Comparison of ENCODE assay signal across 11 cellular contexts in genomic region chr4:31088600-31089230, GRCh38.
A peak's percentile ranks its signal among the peaks of the same experiment; 100 is the strongest.
DNase-seq lines count a peak whose midpoint lies in the region; ATAC-seq and TF ChIP-seq lines count a peak whose summit lies in the region.
"Had no signal": no experiment of that assay in that cellular context is flagged by ENCODE, and none has a peak within 500 bp of the region (broad histone marks: within the 10 kb centered on the region; RNA-seq: fewer than 3 reads in every experiment).

No MANE protein-coding gene starts in this region.

- no peak overlapping the region for H3K4me3 Mint-ChIP-seq in CD8-positive, alpha-beta T cell
- no peak overlapping the region for H3K4me3 Mint-ChIP-seq in effector memory CD8-positive, alpha-beta T cell
- H3K4me3 Mint-ChIP-seq: activated T-cell treated with anti-CD3 and anti-CD28 coated beads, Interleukin-2, amount 50 U/mL, for 72 hours; WTC11 had no signal

- H3K27ac Mint-ChIP-seq in CD8-positive, alpha-beta T cell = no peak overlapping the region
- H3K27ac Mint-ChIP-seq in effector memory CD8-positive, alpha-beta T cell = no peak overlapping the region
- H3K27ac Mint-ChIP-seq: activated T-cell treated with anti-CD3 and anti-CD28 coated beads, Interleukin-2, amount 50 U/mL, for 72 hours; WTC11 had no signal

- TF ChIP-seq CTCF in BJ (IDR thresholded peaks at IDR 0.05; ENCODE audit: insufficient read depth, low read depth, low read length) (no peak), coronary artery (IDR thresholded peaks at IDR 0.05) (no peak)
- no peak for TF ChIP-seq CTCF in CD8-positive, alpha-beta T cell (IDR thresholded peaks at IDR 0.05)

- no peaks in the 10 kb centered on the region for H3K9me3 ChIP-seq in CD8-positive, alpha-beta T cell (ENCODE audit: low read length)

- no peaks in the 10 kb centered on the region for H3K27me3 Mint-ChIP-seq in CD8-positive, alpha-beta T cell (ENCODE audit: low read depth)
- no peaks in the 10 kb centered on the region for H3K27me3 Mint-ChIP-seq in effector memory CD8-positive, alpha-beta T cell

- H3K27me3 ChIP-seq in BJ (ENCODE audit: control insufficient read depth, insufficient read depth, low read length) = no peaks in the 10 kb centered on the region
- H3K27me3 ChIP-seq in CD8-positive, alpha-beta T cell (ENCODE audit: insufficient read depth, low read length) = no peaks in the 10 kb centered on the region

- no peak for ATAC-seq in CD8-positive, alpha-beta T cell
- no peak for ATAC-seq in effector memory CD8-positive, alpha-beta T cell (replicated peaks)
- no peak for ATAC-seq in GM21576 (IDR thresholded peaks at IDR 0.05; ENCODE audit: unreplicated experiment)
- ATAC-seq: activated T-cell treated with anti-CD3 and anti-CD28 coated beads, Interleukin-2, amount 50 U/mL, for 72 hours; WTC11 had no signal

- peak; percentile 4 for DNase-seq in BJ (ENCODE audit: low read depth)
- DNase-seq in NCI-H146 treated with DMSO at 0.1 percent for 48 hours (lab: John Stamatoyannopoulos, UW; ENCODE audit: unreplicated experiment) = peak; percentile 88
- no peak for DNase-seq in coronary artery (ENCODE audit: low spot score)
- DNase-seq in kidney tubule cell (ENCODE audit: low spot score) = peak; percentile 45
- no peak for DNase-seq in CD8-positive, alpha-beta T cell
- no peak for DNase-seq in effector memory CD8-positive, alpha-beta T cell
- DNase-seq in stimulated activated CD8-positive, alpha-beta memory T cell treated with anti-CD3 and anti-CD28 coated beads, Interleukin-4, amount 100 ng/mL, for 48 hours = no peak
- DNase-seq: activated T-cell treated with anti-CD3 and anti-CD28 coated beads, Interleukin-2, amount 50 U/mL, for 72 hours; retina had no signal

- H3K4me1 Mint-ChIP-seq in CD8-positive, alpha-beta T cell (ENCODE audit: low read depth) = no peaks in the 10 kb centered on the region
- H3K4me1 Mint-ChIP-seq in effector memory CD8-positive, alpha-beta T cell (ENCODE audit: low read depth in 2 of 2) = no peaks in the 10 kb centered on the region

- POLR2A ChIA-PET in BJ (lab: Charles Lee) = no interaction called here
- POLR2A ChIA-PET in CD8-positive, alpha-beta T cell (lab: Charles Lee) = no interaction called here

- intact Hi-C loops in CD8-positive, alpha-beta T cell (cut with DNase I, micrococcal nuclease) = no loop called here

- no peaks in the 10 kb centered on the region for H3K36me3 Mint-ChIP-seq in CD8-positive, alpha-beta T cell
- H3K36me3 Mint-ChIP-seq in effector memory CD8-positive, alpha-beta T cell (ENCODE audit: insufficient read depth) = no peaks in the 10 kb centered on the region
- H3K36me3 Mint-ChIP-seq: WTC11 had no signal

- H3K36me3 ChIP-seq in BJ (ENCODE audit: control insufficient read depth, insufficient read depth, low read length) = no peaks in the 10 kb centered on the region
- no peaks in the 10 kb centered on the region for H3K36me3 ChIP-seq in CD8-positive, alpha-beta T cell (ENCODE audit: insufficient read depth, low read length)

- H3K4me3 ChIP-seq in BJ (ENCODE audit: low read depth, low read length) (no peak overlapping the region), coronary artery (no peak overlapping the region)
- H3K4me3 ChIP-seq in CD8-positive, alpha-beta T cell (ENCODE audit: low read depth, low read length) = no peak overlapping the region

- no peaks in the 10 kb centered on the region for H3K4me1 ChIP-seq in CD8-positive, alpha-beta T cell (ENCODE audit: insufficient read depth, low read length)

- H3K27ac ChIP-seq in coronary artery = peak overlapping the region; percentile 62 to 63
- no peak overlapping the region for H3K27ac ChIP-seq in CD8-positive, alpha-beta T cell (ENCODE audit: low read depth, low read length)

- H3K9me3 Mint-ChIP-seq in CD8-positive, alpha-beta T cell = peaks cover 4% of the 10 kb centered on the region
- H3K9me3 Mint-ChIP-seq in effector memory CD8-positive, alpha-beta T cell = peaks cover 8 to 19% of the 10 kb centered on the region in 2 donors
- H3K9me3 Mint-ChIP-seq: WTC11 had no signal

- CTCF ChIA-PET in BJ (lab: Yijun Ruan, JAX) = no interaction called here
- CTCF ChIA-PET in CD8-positive, alpha-beta T cell (lab: Charles Lee) = no interaction called here

Comparison
In these comparisons a context has a peak if more than half of its experiments do, and no peak if none do; other contexts are left out.
1. DNase-seq: peak in BJ (single experiment), NCI-H146 treated with DMSO at 0.1 percent for 48 hours (single experiment) and kidney tubule cell (single experiment); none in coronary artery (single experiment), CD8-positive, alpha-beta T cell (0 of 7), effector memory CD8-positive, alpha-beta T cell (0 of 3) and stimulated activated CD8-positive, alpha-beta memory T cell treated with anti-CD3 and anti-CD28 coated beads, Interleukin-4, amount 100 ng/mL, for 48 hours (single experiment).